8 cellular contexts compared by ENCODE assay signal in genomic region chr7:74788369-74789150, GRCh38. TPM values are rescaled to one million over a fixed set of nuclear protein-coding genes. Genes with fewer than 3 reads are reported as not detected.
DNase-seq lines count a peak whose midpoint lies in the region; ATAC-seq and TF ChIP-seq lines count a peak whose summit lies in the region.
"Not testable (repeated sequence)": the region's sequence is repeated elsewhere in the genome, so short reads cannot be mapped to it uniquely, and the experiment has no call there.

No MANE protein-coding gene starts in this region.

- not testable (repeated sequence) for H3K36me3 ChIP-seq in adrenal gland (replicated peaks in 1 of 2); heart left ventricle; psoas muscle (ENCODE audit: insufficient read depth in 1 of 2, low read depth in 1 of 2); upper lobe of right lung

- H3K4me3 ChIP-seq in adrenal gland = not testable (repeated sequence)
- peak overlapping the region in 10 of 12 donors; percentile 11 to 51 (median 44) for H3K4me3 ChIP-seq in heart left ventricle
- peak overlapping the region; percentile 50 for H3K4me3 ChIP-seq in psoas muscle
- peak overlapping the region; percentile 33 for H3K4me3 ChIP-seq in upper lobe of right lung

- ATAC-seq in GM18873 (IDR thresholded peaks at IDR 0.05; ENCODE audit: low FRiP score, unreplicated experiment) = peak; percentile 80
- peak; percentile 81 for ATAC-seq in HG03095 (IDR thresholded peaks at IDR 0.05; ENCODE audit: unreplicated experiment)
- peak; percentile 97 to 99 (median 98) for ATAC-seq in heart left ventricle
- peak; percentile 93 to 97 (median 94) for ATAC-seq in psoas muscle
- peak; percentile 97 for ATAC-seq in upper lobe of right lung

- not testable (repeated sequence) for H3K9me3 ChIP-seq in adrenal gland (replicated peaks in 1 of 3); heart left ventricle; psoas muscle; upper lobe of right lung

- not testable (repeated sequence) for H3K27ac ChIP-seq in adrenal gland, psoas muscle, upper lobe of right lung
- H3K27ac ChIP-seq in heart left ventricle = peak overlapping the region in 1 of 12 donors; percentile 50

- not testable (repeated sequence) for TF ChIP-seq CTCF in adrenal gland (IDR thresholded peaks at IDR 0.05); psoas muscle (IDR thresholded peaks at IDR 0.05); upper lobe of right lung (IDR thresholded peaks at IDR 0.05)
- TF ChIP-seq CTCF in heart left ventricle (IDR thresholded peaks at IDR 0.05) = peak in 1 of 12 donors; percentile 12

- intact Hi-C loops in adrenal gland (cut with DNase I); heart left ventricle (cut with DNase I); psoas muscle (cut with DNase I); upper lobe of right lung (cut with DNase I): not testable (repeated sequence)

- 1% methylated on average over 12 to 29 of the region's 82 CpGs; no CpG with 5 or more reads in 2 of the 4 donors for WGBS in adrenal gland, 4 donors
- 0% methylated on average over 6 to 40 of the region's 82 CpGs; no CpG with 5 or more reads in 1 of the 4 donors for WGBS in heart left ventricle, 4 donors
- WGBS in psoas muscle, 3 donors = 0% methylated on average over 11 to 32 of the region's 82 CpGs

- H3K4me1 ChIP-seq in adrenal gland (replicated peaks in 1 of 2); heart left ventricle; psoas muscle; upper lobe of right lung: not testable (repeated sequence)

- H3K27me3 ChIP-seq in adrenal gland; heart left ventricle; psoas muscle (ENCODE audit: insufficient read depth in 3 of 3, low read length in 2 of 3); upper lobe of right lung: not testable (repeated sequence)

- not testable (repeated sequence) for TF ChIP-seq POLR2A in adrenal gland (IDR thresholded peaks at IDR 0.05); heart left ventricle (IDR thresholded peaks at IDR 0.05)

- DNase-seq in NCI-H2107 (lab: John Stamatoyannopoulos, UW) (peak; percentile 78), T-helper 22 cell (ENCODE audit: low read depth) (peak; percentile 88), adrenal gland (peak; percentile 96 to 98 (median 97)), heart left ventricle (peak; percentile 94 to 97 (median 96)), psoas muscle (peak; percentile 94 to 98), upper lobe of right lung (peak; percentile 98)

RNA-seq across cellular contexts. Expression of gene NCF1, which starts 14.7 kb away (rescaled TPM):
- total RNA-seq in adrenal gland (10 to 100 TPM in 1 of 8 donors, 1 to 10 TPM in 7; 1.8 to 37.1 (median 4.8) TPM), heart left ventricle (10 to 100 TPM in 2 of 9 donors, 1 to 10 TPM in 6, under 1 TPM in 1; 0.76 to 23.5 (median 2.1) TPM), psoas muscle (1 to 10 TPM in 3 of 4 donors, under 1 TPM in 1; 0.50 to 2.1 (median 1.7) TPM), upper lobe of right lung (32.8 TPM)
- polyA plus RNA-seq in adrenal gland (1 to 10 TPM; 1.5 to 9.3 (median 5.9) TPM), heart left ventricle (1 to 10 TPM in 1 of 2 donors, under 1 TPM in 1; 0.99 to 1.0 TPM), psoas muscle (under 1 TPM; 0.35 to 0.51 (median 0.36) TPM)
